Comparison of ENCODE assay signal across 1 cellular context in the genomic region with DNA sequence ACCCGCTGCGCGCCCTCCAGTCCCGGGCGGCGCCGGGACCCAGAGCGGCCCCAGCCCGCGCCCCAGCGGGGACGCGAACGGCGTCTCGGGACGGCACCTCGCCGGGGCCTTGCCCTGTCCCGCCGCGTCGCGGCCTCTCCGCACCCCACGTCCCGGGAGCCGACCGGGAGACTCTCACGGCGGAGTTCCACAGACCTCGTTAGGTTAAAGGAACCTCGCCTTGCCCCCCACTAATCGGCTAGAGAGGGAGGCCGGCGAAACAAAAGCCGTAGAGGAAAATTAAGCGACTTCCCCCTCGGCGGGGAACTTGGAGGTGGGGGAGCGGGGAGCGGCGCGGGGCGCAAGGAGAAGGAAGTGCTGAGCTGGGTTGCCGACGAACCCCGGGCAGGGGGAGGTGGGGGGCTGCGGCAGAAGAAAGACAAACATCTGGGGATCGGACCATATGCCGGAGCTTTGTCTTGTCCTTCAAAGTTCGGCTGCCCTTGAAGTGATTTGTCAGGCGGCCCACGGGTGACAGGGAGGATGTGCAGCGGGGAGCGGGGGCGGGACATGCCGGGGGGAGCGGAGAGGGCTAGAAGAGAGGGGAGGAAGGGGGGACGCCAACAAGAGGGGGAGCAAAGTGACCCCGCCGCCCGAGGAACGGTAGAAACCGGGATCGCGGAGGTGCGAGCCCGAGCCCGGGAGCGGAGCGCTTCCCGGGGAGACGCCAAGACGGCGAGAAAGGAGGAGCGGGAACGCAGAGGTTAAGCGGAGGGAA.
TF ChIP-seq lines count a peak whose summit lies in the region.

No MANE protein-coding gene starts in this region.

TF ChIP-seq in IMR-90, 13 proteins besides CTCF, POLR2A, EP300 and RAD21:
- TF ChIP-seq MAFK (IDR thresholded peaks at IDR 0.05; ENCODE audit: low read depth, low read length) (no peak), RFX5 (IDR thresholded peaks at IDR 0.05; ENCODE audit: low read depth, low read length) (no peak), CEBPB (IDR thresholded peaks at IDR 0.05; ENCODE audit: low read depth, low read length) (no peak), FOS (IDR thresholded peaks at IDR 0.05; ENCODE audit: low read depth, low read length) (no peak), RCOR1 (IDR thresholded peaks at IDR 0.05; ENCODE audit: insufficient replicate concordance, low read length) (no peak), BHLHE40 (IDR thresholded peaks at IDR 0.05; ENCODE audit: low read depth, low read length) (no peak), MAZ (IDR thresholded peaks at IDR 0.05; ENCODE audit: borderline replicate concordance, low read depth, low read length) (no peak), MXI1 (IDR thresholded peaks at IDR 0.05; ENCODE audit: borderline replicate concordance, low read depth, low read length) (no peak), CHD1 (IDR thresholded peaks at IDR 0.05; ENCODE audit: low read depth, low read length) (no peak), SMC3 (IDR thresholded peaks at IDR 0.05; ENCODE audit: low read depth, low read length) (no peak), NFE2L2 (IDR thresholded peaks at IDR 0.05; ENCODE audit: low read depth, low read length) (no peak)
- TF ChIP-seq, protein P1, sequence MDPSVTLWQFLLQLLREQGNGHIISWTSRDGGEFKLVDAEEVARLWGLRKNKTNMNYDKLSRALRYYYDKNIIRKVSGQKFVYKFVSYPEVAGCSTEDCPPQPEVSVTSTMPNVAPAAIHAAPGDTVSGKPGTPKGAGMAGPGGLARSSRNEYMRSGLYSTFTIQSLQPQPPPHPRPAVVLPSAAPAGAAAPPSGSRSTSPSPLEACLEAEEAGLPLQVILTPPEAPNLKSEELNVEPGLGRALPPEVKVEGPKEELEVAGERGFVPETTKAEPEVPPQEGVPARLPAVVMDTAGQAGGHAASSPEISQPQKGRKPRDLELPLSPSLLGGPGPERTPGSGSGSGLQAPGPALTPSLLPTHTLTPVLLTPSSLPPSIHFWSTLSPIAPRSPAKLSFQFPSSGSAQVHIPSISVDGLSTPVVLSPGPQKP (IDR thresholded peaks at IDR 0.05; ENCODE audit: borderline replicate concordance, low read depth, low read length) = no peak
- TF ChIP-seq, protein P2, sequence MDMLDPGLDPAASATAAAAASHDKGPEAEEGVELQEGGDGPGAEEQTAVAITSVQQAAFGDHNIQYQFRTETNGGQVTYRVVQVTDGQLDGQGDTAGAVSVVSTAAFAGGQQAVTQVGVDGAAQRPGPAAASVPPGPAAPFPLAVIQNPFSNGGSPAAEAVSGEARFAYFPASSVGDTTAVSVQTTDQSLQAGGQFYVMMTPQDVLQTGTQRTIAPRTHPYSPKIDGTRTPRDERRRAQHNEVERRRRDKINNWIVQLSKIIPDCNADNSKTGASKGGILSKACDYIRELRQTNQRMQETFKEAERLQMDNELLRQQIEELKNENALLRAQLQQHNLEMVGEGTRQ (IDR thresholded peaks at IDR 0.05; ENCODE audit: low read depth, low read length) = no peak
